In the genomic region with DNA sequence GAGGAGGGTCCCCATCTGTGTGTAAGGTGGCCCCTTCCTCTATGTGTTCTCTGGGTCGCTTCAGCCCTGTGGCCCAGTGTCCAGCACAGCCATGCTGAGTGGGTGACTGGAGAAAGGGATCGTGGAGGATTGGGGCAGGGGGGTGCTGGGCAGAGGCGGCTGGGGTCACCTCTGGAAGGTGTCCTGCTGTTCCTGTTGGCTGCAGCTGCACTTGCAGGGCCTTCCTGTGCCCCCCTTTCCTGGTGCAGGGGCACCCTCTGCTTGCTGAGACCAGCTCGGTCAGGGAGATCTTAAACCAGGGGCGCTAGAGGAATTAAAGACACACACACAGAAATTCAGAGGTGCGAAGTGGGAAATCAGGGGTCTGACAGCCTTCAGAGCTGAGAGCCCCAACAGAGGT, we compare ENCODE assay signal across 18 cellular contexts. TPM values are rescaled to one million over a fixed set of nuclear protein-coding genes. Genes with fewer than 3 reads are reported as not detected.
A peak's percentile ranks its signal among the peaks of the same experiment; 100 is the strongest.
DNase-seq lines count a peak whose midpoint lies in the region; ATAC-seq and TF ChIP-seq lines count a peak whose summit lies in the region.
"Had no signal": no experiment of that assay in that cellular context is flagged by ENCODE, and none has a peak within 500 bp of the region (broad histone marks: within the 10 kb centered on the region; RNA-seq: fewer than 3 reads in every experiment).

No MANE protein-coding gene starts in this region.

- POLR2A ChIA-PET in CD8-positive, alpha-beta T cell (lab: Charles Lee): interaction anchor here (0.5 to 6.0 kb wide), 12 partner anchors 10 to 147 kb away, joined by 3 to 58 read pairs (median 4); partner anchors contain the start of genes IL32 and ZSCAN10
- POLR2A ChIA-PET in naive thymus-derived CD8-positive, alpha-beta T cell (lab: Charles Lee): interaction anchor here (0.7 to 17.1 kb wide), 11 partner anchors 11 to 188 kb away, joined by 3 to 261 read pairs (median 16); partner anchors contain the start of genes IL32 and ZSCAN10

- peak overlapping the region; percentile 71 for H3K4me3 Mint-ChIP-seq in CD8-positive, alpha-beta T cell
- peak overlapping the region; percentile 64 to 92 for H3K4me3 Mint-ChIP-seq in activated T-cell treated with anti-CD3 and anti-CD28 coated beads, Interleukin-2, amount 50 U/mL, for 72 hours
- H3K4me3 Mint-ChIP-seq in naive thymus-derived CD8-positive, alpha-beta T cell: peak overlapping the region; percentile 46 to 87 (median 68)
- H3K4me3 Mint-ChIP-seq: GM23338, type B pancreatic cell had no signal

- H3K4me1 Mint-ChIP-seq in CD8-positive, alpha-beta T cell (ENCODE audit: low read depth): peaks cover 81% of the 10 kb centered on the region
- H3K4me1 Mint-ChIP-seq in activated T-cell treated with anti-CD3 and anti-CD28 coated beads, Interleukin-2, amount 50 U/mL, for 72 hours (ENCODE audit: low read depth): peaks cover 83% of the 10 kb centered on the region
- H3K4me1 Mint-ChIP-seq in naive thymus-derived CD8-positive, alpha-beta T cell: peaks cover 48 to 82% (median 80%) of the 10 kb centered on the region in 4 donors

- no peaks in the 10 kb centered on the region for H3K27me3 Mint-ChIP-seq in CD8-positive, alpha-beta T cell (ENCODE audit: low read depth)
- no peaks in the 10 kb centered on the region for H3K27me3 Mint-ChIP-seq in activated T-cell treated with anti-CD3 and anti-CD28 coated beads, Interleukin-2, amount 50 U/mL, for 72 hours (ENCODE audit: low read depth)
- no peaks in the 10 kb centered on the region for H3K27me3 Mint-ChIP-seq in naive thymus-derived CD8-positive, alpha-beta T cell

- ATAC-seq in CD8-positive, alpha-beta T cell: no peak
- peak in 1 of 2 donors; percentile 1 for ATAC-seq in activated T-cell treated with anti-CD3 and anti-CD28 coated beads, Interleukin-2, amount 50 U/mL, for 72 hours (replicated peaks in 1 of 2)
- no peak for ATAC-seq in naive thymus-derived CD8-positive, alpha-beta T cell
- ATAC-seq in HG03521 (IDR thresholded peaks at IDR 0.05; ENCODE audit: unreplicated experiment) (no peak), gastrocnemius medialis (no peak)
- ATAC-seq: HepG2, left colon had no signal

- H3K36me3 Mint-ChIP-seq in CD8-positive, alpha-beta T cell: peaks cover 6% of the 10 kb centered on the region
- H3K36me3 Mint-ChIP-seq in activated T-cell treated with anti-CD3 and anti-CD28 coated beads, Interleukin-2, amount 50 U/mL, for 72 hours (ENCODE audit: insufficient read depth in 2 of 2): peaks cover 16 to 25% of the 10 kb centered on the region in 2 donors
- H3K36me3 Mint-ChIP-seq in naive thymus-derived CD8-positive, alpha-beta T cell: peaks cover 0 to 11% (median 5%) of the 10 kb centered on the region in 3 donors
- H3K36me3 Mint-ChIP-seq: type B pancreatic cell had no signal

- no peak for TF ChIP-seq CTCF in CD8-positive, alpha-beta T cell (IDR thresholded peaks at IDR 0.05)
- TF ChIP-seq CTCF in GM12865 (IDR thresholded peaks at IDR 0.05; ENCODE audit: insufficient read depth, low read depth, low read length, missing control alignments): no peak
- no peak for TF ChIP-seq CTCF in gastrocnemius medialis (IDR thresholded peaks at IDR 0.05 in 4 of 5, conservative IDR thresholded peaks at IDR 0.05 in 1 of 5)

- H3K4me3 ChIP-seq in CD8-positive, alpha-beta T cell (ENCODE audit: low read depth, low read length): peak overlapping the region; percentile 41
- H3K4me3 ChIP-seq in GM12865 (ENCODE audit: low read depth, low read length) (peak overlapping the region; percentile 51), gastrocnemius medialis (no peak overlapping the region)
- H3K4me3 ChIP-seq: ascending aorta, GM23338, heart right ventricle had no signal

- in situ Hi-C loops in gastrocnemius medialis (cut with MboI; ENCODE audit: low sequenced_read_pairs in 4 of 4): no loop called here

- no peaks in the 10 kb centered on the region for H3K9me3 Mint-ChIP-seq in CD8-positive, alpha-beta T cell
- H3K9me3 Mint-ChIP-seq in activated T-cell treated with anti-CD3 and anti-CD28 coated beads, Interleukin-2, amount 50 U/mL, for 72 hours: peaks cover 0 to 4% of the 10 kb centered on the region in 2 donors
- H3K9me3 Mint-ChIP-seq in naive thymus-derived CD8-positive, alpha-beta T cell: peaks cover 0 to 7% (median 0%) of the 10 kb centered on the region in 9 donors
- H3K9me3 Mint-ChIP-seq: GM23338, type B pancreatic cell had no signal

- H3K36me3 ChIP-seq in CD8-positive, alpha-beta T cell (ENCODE audit: insufficient read depth, low read length): no peaks in the 10 kb centered on the region
- H3K36me3 ChIP-seq in gastrocnemius medialis: no peaks in the 10 kb centered on the region
- H3K36me3 ChIP-seq: ascending aorta had no signal

- no peak for TF ChIP-seq POLR2A in gastrocnemius medialis (IDR thresholded peaks at IDR 0.05)

- H3K27me3 ChIP-seq in CD8-positive, alpha-beta T cell (ENCODE audit: insufficient read depth, low read length): no peaks in the 10 kb centered on the region
- no peaks in the 10 kb centered on the region for H3K27me3 ChIP-seq in gastrocnemius medialis
- H3K27me3 ChIP-seq: ascending aorta, heart right ventricle had no signal

- H3K27ac Mint-ChIP-seq in CD8-positive, alpha-beta T cell: peak overlapping the region; percentile 95
- peak overlapping the region; percentile 98 for H3K27ac Mint-ChIP-seq in activated T-cell treated with anti-CD3 and anti-CD28 coated beads, Interleukin-2, amount 50 U/mL, for 72 hours
- peak overlapping the region; percentile 92 to 100 (median 98) for H3K27ac Mint-ChIP-seq in naive thymus-derived CD8-positive, alpha-beta T cell
- H3K27ac Mint-ChIP-seq: GM23338, type B pancreatic cell had no signal

- intact Hi-C loops in CD8-positive, alpha-beta T cell (cut with DNase I, micrococcal nuclease): loop anchor here in 1 of 2 experiments (2.0 kb wide), 1 partner anchor 22 kb away; the partner anchor contains the start of gene ZSCAN10
- intact Hi-C loops in gastrocnemius medialis (cut with DNase I; ENCODE audit: low total_unique reads): no loop called here

- CTCF ChIA-PET in CD8-positive, alpha-beta T cell (lab: Charles Lee): interaction anchor here (0.6 to 5.2 kb wide), 11 partner anchors 11 to 106 kb away, joined by 3 to 55 read pairs (median 5); partner anchors contain the start of genes IL32 and ZSCAN10

- peaks cover 77% of the 10 kb centered on the region for H3K4me1 ChIP-seq in CD8-positive, alpha-beta T cell (ENCODE audit: insufficient read depth, low read length)
- H3K4me1 ChIP-seq in gastrocnemius medialis: no peaks in the 10 kb centered on the region
- H3K4me1 ChIP-seq: ascending aorta had no signal

- no peak for DNase-seq in CD8-positive, alpha-beta T cell
- peak; percentile 54 for DNase-seq in GM12865 (ENCODE audit: low read depth)
- no peak for DNase-seq in activated T-cell treated with anti-CD3 and anti-CD28 coated beads, Interleukin-2, amount 50 U/mL, for 72 hours
- no peak for DNase-seq in naive thymus-derived CD8-positive, alpha-beta T cell
- DNase-seq in medulla oblongata (ENCODE audit: extremely low spot score): no peak
- DNase-seq in gastrocnemius medialis: no peak
- DNase-seq: cortex of kidney, heart right ventricle, NCI-H1092, NCI-H2171 treated with DMSO at 0.1 percent for 48 hours had no signal

- H3K9me3 ChIP-seq in CD8-positive, alpha-beta T cell (ENCODE audit: low read length): no peaks in the 10 kb centered on the region
- H3K9me3 ChIP-seq in gastrocnemius medialis: no peaks in the 10 kb centered on the region
- H3K9me3 ChIP-seq: ascending aorta, heart right ventricle had no signal

- H3K27ac ChIP-seq in CD8-positive, alpha-beta T cell (ENCODE audit: low read depth, low read length): peak overlapping the region; percentile 57
- no peak overlapping the region for H3K27ac ChIP-seq in gastrocnemius medialis
- H3K27ac ChIP-seq: ascending aorta had no signal

RNA-seq across cellular contexts. Expression of gene IL32, which starts 11.1 kb away (rescaled TPM):
- total RNA-seq in CD8-positive, alpha-beta T cell: 100 to 1,000 TPM; 123 to 127 TPM
- 1,000 to 10,000 TPM; 1,427 to 2,251 TPM for total RNA-seq in activated T-cell treated with anti-CD3 and anti-CD28 coated beads, Interleukin-2, amount 50 U/mL, for 72 hours
- 100 to 1,000 TPM; 363 to 375 TPM for total RNA-seq in naive thymus-derived CD8-positive, alpha-beta T cell
- polyA plus RNA-seq in naive thymus-derived CD8-positive, alpha-beta T cell: 1,000 to 10,000 TPM; 1,686 to 2,118 (median 1,952) TPM
- total RNA-seq in gastrocnemius medialis: 10 to 100 TPM; 45.4 to 79.0 (median 54.6) TPM

RNA-seq across cellular contexts. Expression of gene ZSCAN10, which starts 22.5 kb away (rescaled TPM):
- total RNA-seq in CD8-positive, alpha-beta T cell: under 1 TPM in 1 of 2 experiments, not detected in 1; 0.62 TPM
- under 1 TPM; 0.28 to 0.48 TPM for total RNA-seq in activated T-cell treated with anti-CD3 and anti-CD28 coated beads, Interleukin-2, amount 50 U/mL, for 72 hours
- under 1 TPM in 1 of 2 experiments, not detected in 1; 0.26 TPM for total RNA-seq in naive thymus-derived CD8-positive, alpha-beta T cell
- polyA plus RNA-seq in naive thymus-derived CD8-positive, alpha-beta T cell: not detected
- not detected for total RNA-seq in gastrocnemius medialis
- total RNA-seq: ascending aorta, heart right ventricle, HepG2, left colon, Right ventricle myocardium inferior had no signal
- polyA plus RNA-seq: esophagus, HepG2 had no signal

RNA-seq across cellular contexts. Expression of gene MMP25, which starts 30.2 kb away (rescaled TPM):
- total RNA-seq in CD8-positive, alpha-beta T cell: under 1 TPM; 0.11 to 0.36 TPM
- total RNA-seq in activated T-cell treated with anti-CD3 and anti-CD28 coated beads, Interleukin-2, amount 50 U/mL, for 72 hours: 1 to 10 TPM; 2.3 to 5.2 TPM
- under 1 TPM; 0.38 to 0.60 TPM for total RNA-seq in naive thymus-derived CD8-positive, alpha-beta T cell
- polyA plus RNA-seq in naive thymus-derived CD8-positive, alpha-beta T cell: under 1 TPM; 0.36 to 0.94 (median 0.60) TPM
- under 1 TPM in 3 of 4 donors, not detected in 1; 0.15 to 0.75 (median 0.58) TPM for total RNA-seq in gastrocnemius medialis

RNA-seq across cellular contexts. Expression of gene ZNF205, which starts 35.8 kb away (rescaled TPM):
- total RNA-seq in CD8-positive, alpha-beta T cell: not detected
- total RNA-seq in activated T-cell treated with anti-CD3 and anti-CD28 coated beads, Interleukin-2, amount 50 U/mL, for 72 hours: under 1 TPM; 0.12 to 0.28 TPM
- total RNA-seq in naive thymus-derived CD8-positive, alpha-beta T cell: not detected
- polyA plus RNA-seq in naive thymus-derived CD8-positive, alpha-beta T cell: not detected
- 10 to 100 TPM in 1 of 4 donors, 1 to 10 TPM in 3; 4.8 to 10.8 (median 6.1) TPM for total RNA-seq in gastrocnemius medialis

RNA-seq across cellular contexts. Expression of gene BICDL2, which starts 39.8 kb away (rescaled TPM):
- not detected for total RNA-seq in CD8-positive, alpha-beta T cell
- under 1 TPM in 1 of 2 donors, not detected in 1; 0.30 TPM for total RNA-seq in activated T-cell treated with anti-CD3 and anti-CD28 coated beads, Interleukin-2, amount 50 U/mL, for 72 hours
- not detected for total RNA-seq in naive thymus-derived CD8-positive, alpha-beta T cell
- polyA plus RNA-seq in naive thymus-derived CD8-positive, alpha-beta T cell: not detected
- under 1 TPM in 1 of 4 donors, not detected in 3; 0.32 TPM for total RNA-seq in gastrocnemius medialis
- total RNA-seq: ascending aorta, heart right ventricle, HepG2, Right ventricle myocardium inferior had no signal

Comparison
In these comparisons a context has a peak if more than half of its experiments do, and no peak if none do; other contexts are left out.
1. H3K4me3 ChIP-seq: peak in CD8-positive, alpha-beta T cell (single experiment) and GM12865 (single experiment); none in gastrocnemius medialis (0 of 4).
2. Peak in every context shown above with its lines, with median percentiles within 50 percentile points of each other: H3K27ac Mint-ChIP-seq and H3K4me3 Mint-ChIP-seq.